19 cellular contexts compared by ENCODE assay signal in genomic region chr5:128815201-128815600, GRCh38.
"Had no signal": no experiment of that assay in that cellular context is flagged by ENCODE, and none has a peak within 500 bp of the region (broad histone marks: within the 10 kb centered on the region; RNA-seq: fewer than 3 reads in every experiment).

No MANE protein-coding gene starts in this region.

- H3K27ac ChIP-seq: colonic mucosa, gastroesophageal sphincter, hepatocyte, prostate gland, right atrium auricular region, tibial nerve, uterus had no signal

- H2AFZ ChIP-seq: hepatocyte had no signal

- H3K4me1 ChIP-seq: colonic mucosa, gastroesophageal sphincter, prostate gland, right atrium auricular region, tibial nerve, uterus had no signal

- H3K36me3 ChIP-seq: colonic mucosa, gastroesophageal sphincter, prostate gland, right atrium auricular region, tibial nerve, uterus had no signal

- H3K9me3 ChIP-seq: colonic mucosa, mucosa of descending colon, prostate gland, uterus had no signal

- H3K4me3 ChIP-seq: colonic mucosa, gastroesophageal sphincter, hepatocyte, mucosa of descending colon, prostate gland, right atrium auricular region, tibial nerve, uterus had no signal

- DNase-seq: activated B cell treated with CpG ODN at 0.5 μM for 24 hours; activated CD4-positive, alpha-beta memory T cell treated with anti-CD3 and anti-CD28 coated beads for 36 hours; activated CD4-positive, alpha-beta T cell treated with anti-CD3 and anti-CD28 coated beads for 4 hours; activated naive CD4-positive, alpha-beta T cell treated with anti-CD3 and anti-CD28 coated beads for 36 hours; activated T-cell treated with anti-CD3 and anti-CD28 coated beads, Interleukin-2, amount 50 U/mL, for 1 hour; central memory CD4-positive, alpha-beta T cell; colonic mucosa; immature natural killer cell; left ventricle myocardium superior; mucosa of descending colon; naive B cell; stimulated activated CD4-positive, alpha-beta T cell treated with anti-CD3 and anti-CD28 coated beads, Interleukin-12 subunit alpha, Interleukin-12 subunit beta, amount 100 ng/mL, for 4 hours; stimulated activated CD4-positive, alpha-beta T cell treated with anti-CD3 and anti-CD28 coated beads, Interleukin-1b, Interleukin-23, amount 100 ng/mL, for 48 hours; uterus had no signal

- H3K4me2 ChIP-seq: hepatocyte had no signal

- ATAC-seq: gastroesophageal sphincter, left ventricle myocardium superior, mucosa of descending colon had no signal

- H3K79me2 ChIP-seq: hepatocyte had no signal

- H3K27me3 ChIP-seq: colonic mucosa, gastroesophageal sphincter, hepatocyte, right atrium auricular region, tibial nerve, uterus had no signal
